In genomic region chr6:139736507-139736906, GRCh38 we compare ENCODE assay signal across 15 cellular contexts.
DNase-seq lines count a peak whose midpoint lies in the region; ATAC-seq, FAIRE-seq and TF ChIP-seq lines count a peak whose summit lies in the region.
"Had no signal": no experiment of that assay in that cellular context is flagged by ENCODE, and none has a peak within 500 bp of the region (broad histone marks: within the 10 kb centered on the region; RNA-seq: fewer than 3 reads in every experiment).

No MANE protein-coding gene starts in this region.

- no peak overlapping the region for H2BK15ac ChIP-seq in H1 (ENCODE audit: low read length)

- no peaks in the 10 kb centered on the region for H3K4me1 ChIP-seq in H1 (replicated peaks in 1 of 4; ENCODE audit: control insufficient read depth in 3 of 4, insufficient read depth in 4 of 4, low read length in 3 of 4)

- no peak overlapping the region for H2BK120ac ChIP-seq in H1 (replicated peaks; ENCODE audit: low read depth, low read length)

- H3K36me3 ChIP-seq in H1 (ENCODE audit: control insufficient read depth in 2 of 4, insufficient read depth in 4 of 4, low read length in 3 of 4), result no peaks in the 10 kb centered on the region

- no peak overlapping the region for H2BK20ac ChIP-seq in H1 (ENCODE audit: low read length)

- no peak for TF ChIP-seq POLR2A in H1 (IDR thresholded peaks at IDR 0.05; ENCODE audit: control extremely low read depth in 1 of 2, low read depth in 2 of 2, low read length in 2 of 2)

- TF ChIP-seq CTCF in H1 (IDR thresholded peaks at IDR 0.05; ENCODE audit: control extremely low read depth in 1 of 3, insufficient read depth in 1 of 3, low read depth in 1 of 3, low read length in 3 of 3), result no peak

- H3K4me2 ChIP-seq in H1 (ENCODE audit: insufficient read depth in 1 of 2, low read depth in 2 of 2, low read length in 2 of 2), result no peak overlapping the region

- no peaks in the 10 kb centered on the region for H4K20me1 ChIP-seq in H1 (replicated peaks in 1 of 2; ENCODE audit: control insufficient read depth in 1 of 2, insufficient read depth in 2 of 2, low read length in 2 of 2)

- no peak overlapping the region for H3K9ac ChIP-seq in H1 (replicated peaks in 1 of 4; ENCODE audit: extremely low read depth in 1 of 4, low read depth in 3 of 4, low read length in 3 of 4)

- no peak overlapping the region for H2BK12ac ChIP-seq in H1 (ENCODE audit: low read depth, low read length)

- H3K14ac ChIP-seq in H1 (ENCODE audit: insufficient read length), result no peak overlapping the region

- DNase-seq in H1 (ENCODE audit: low read depth in 1 of 2, low spot score in 2 of 2), result no peak
- no peak for DNase-seq in SK-N-DZ (ENCODE audit: low spot score)
- DNase-seq in caudate nucleus (lab: John Stamatoyannopoulos, UW), result no peak
- no peak for DNase-seq in activated gamma-delta T cell treated with Interleukin-2 at 50 U/mL for 16 hours
- DNase-seq: activated CD4-positive, alpha-beta T cell treated with anti-CD3 and anti-CD28 coated beads for 1 hour; activated naive CD4-positive, alpha-beta T cell treated with anti-CD3 and anti-CD28 coated beads for 36 hours; GDM1; naive thymus-derived CD8-positive, alpha-beta T cell; SHP77 treated with DMSO at 0.1 percent for 48 hours had no signal

- CTCF ChIA-PET in H1 (lab: Charles Lee; ENCODE audit: partially characterized antibody), result interaction anchor here (0.8 kb wide), 1 partner anchor 19 kb away, joined by 3 read pairs; no protein-coding TSS in a partner anchor

- H3K23ac ChIP-seq in H1 (ENCODE audit: insufficient read length), result no peak overlapping the region

- no peak overlapping the region for H2AK5ac ChIP-seq in H1 (ENCODE audit: low read depth, low read length)

- no peak overlapping the region for H3K27ac ChIP-seq in H1 (ENCODE audit: low read depth, low read length)
- H3K27ac ChIP-seq in caudate nucleus (ENCODE audit: low read depth, low read length), result no peak overlapping the region

- H3K4me3 ChIP-seq in H1 (ENCODE audit: extremely low read depth in 1 of 4, insufficient read depth in 2 of 4, low read depth in 3 of 4, low read length in 4 of 4), result no peak overlapping the region

- H3K56ac ChIP-seq in H1 (replicated peaks; ENCODE audit: insufficient read length, low read depth, low read length), result no peak overlapping the region

- POLR2A ChIA-PET in H1 (lab: Charles Lee; ENCODE audit: partially characterized antibody), result no interaction called here

- 79% methylated on average over 2 of the region's 2 CpGs; no CpG with 5 or more reads in 1 of the 2 experiments for whole genome bisulfite sequencing in H1 (ENCODE audit: extremely low coverage in 1 of 2, insufficient coverage in 1 of 2, insufficient read length in 1 of 2, insufficient replicate concordance in 2 of 2, low coverage in 1 of 2, low lambda C conversion rate in 2 of 2, missing lambda C conversion rate in 1 of 2), 2 experiments

- no peak overlapping the region for H2BK5ac ChIP-seq in H1 (ENCODE audit: low read depth, low read length)

- no peak overlapping the region for H4K91ac ChIP-seq in H1 (replicated peaks; ENCODE audit: insufficient read length, low read length)

- H3K27me3 Mint-ChIP-seq in activated T-helper 17 cell treated with anti-CD3 and anti-CD28 coated beads, Interleukin-2, amount 50 U/mL, for 72 hours, result peaks cover 8% of the 10 kb centered on the region

- no peak overlapping the region for H4K8ac ChIP-seq in H1 (ENCODE audit: extremely low read depth, insufficient read depth, low read length)

- no peak overlapping the region for H3K4me3 Mint-ChIP-seq in activated T-helper 17 cell treated with anti-CD3 and anti-CD28 coated beads, Interleukin-2, amount 50 U/mL, for 72 hours
- H3K4me3 Mint-ChIP-seq: activated naive CD4-positive, alpha-beta T cell treated with anti-CD3 and anti-CD28 coated beads for 36 hours; naive thymus-derived CD8-positive, alpha-beta T cell had no signal

- no peaks in the 10 kb centered on the region for H3K79me1 ChIP-seq in H1 (ENCODE audit: low read depth, low read length)

- ATAC-seq in GM18868 (IDR thresholded peaks at IDR 0.05; ENCODE audit: unreplicated experiment) (peak; percentile 61), HG02571 (IDR thresholded peaks at IDR 0.05; ENCODE audit: unreplicated experiment) (peak; percentile 80), HG03460 (IDR thresholded peaks at IDR 0.05; ENCODE audit: unreplicated experiment) (peak; percentile 59)
- no peak for ATAC-seq in activated T-helper 17 cell treated with anti-CD3 and anti-CD28 coated beads, Interleukin-2, amount 50 U/mL, for 72 hours (replicated peaks)
- ATAC-seq: HepG2; naive thymus-derived CD8-positive, alpha-beta T cell had no signal

- no peak overlapping the region for H3K4ac ChIP-seq in H1 (replicated peaks; ENCODE audit: insufficient read length, low read depth, low read length)

- H3K79me2 ChIP-seq in H1 (ENCODE audit: control insufficient read depth in 1 of 2, insufficient read depth in 2 of 2, low read length in 2 of 2), result no peaks in the 10 kb centered on the region

- H3K18ac ChIP-seq in H1 (ENCODE audit: extremely low read depth, low read length), result no peak overlapping the region

- no peaks in the 10 kb centered on the region for H3K23me2 ChIP-seq in H1 (ENCODE audit: low read depth, low read length)

- no peak for TF ChIP-seq RAD21 in H1 (IDR thresholded peaks at IDR 0.05 in 1 of 2, conservative IDR thresholded peaks at IDR 0.05 in 1 of 2; ENCODE audit: low read depth in 2 of 2, low read length in 2 of 2)

- H4K5ac ChIP-seq in H1 (ENCODE audit: insufficient read length, low read depth, low read length), result no peak overlapping the region

- peaks cover 5% of the 10 kb centered on the region for H3K9me3 Mint-ChIP-seq in activated T-helper 17 cell treated with anti-CD3 and anti-CD28 coated beads, Interleukin-2, amount 50 U/mL, for 72 hours
- H3K9me3 Mint-ChIP-seq: activated naive CD4-positive, alpha-beta T cell treated with anti-CD3 and anti-CD28 coated beads for 36 hours; naive thymus-derived CD8-positive, alpha-beta T cell had no signal

- H2AFZ ChIP-seq in H1 (ENCODE audit: low read length), result 0 out of 2 replicates have a peak overlapping the region, but pooled peaks have one; percentile 22

- no peaks in the 10 kb centered on the region for H3K36me3 Mint-ChIP-seq in activated T-helper 17 cell treated with anti-CD3 and anti-CD28 coated beads, Interleukin-2, amount 50 U/mL, for 72 hours (ENCODE audit: low read depth)
- H3K36me3 Mint-ChIP-seq: naive thymus-derived CD8-positive, alpha-beta T cell had no signal

- H3K9me3 ChIP-seq in H1 (ENCODE audit: insufficient read depth in 2 of 2, low read depth in 1 of 2, low read length in 1 of 2), result no peaks in the 10 kb centered on the region

- H3K27ac Mint-ChIP-seq in activated T-helper 17 cell treated with anti-CD3 and anti-CD28 coated beads, Interleukin-2, amount 50 U/mL, for 72 hours, result no peak overlapping the region
- H3K27ac Mint-ChIP-seq: activated naive CD4-positive, alpha-beta T cell treated with anti-CD3 and anti-CD28 coated beads for 36 hours; naive thymus-derived CD8-positive, alpha-beta T cell had no signal

- no peak for TF ChIP-seq EP300 in H1 (IDR thresholded peaks at IDR 0.05; ENCODE audit: borderline replicate concordance in 1 of 2, low read depth in 2 of 2, low read length in 2 of 2)

- no peak for FAIRE-seq in H1 (lab: Jason Lieb, UNC)
- FAIRE-seq: HepG2, keratinocyte had no signal

- no peaks in the 10 kb centered on the region for H3K4me1 Mint-ChIP-seq in activated T-helper 17 cell treated with anti-CD3 and anti-CD28 coated beads, Interleukin-2, amount 50 U/mL, for 72 hours
- H3K4me1 Mint-ChIP-seq: naive thymus-derived CD8-positive, alpha-beta T cell had no signal

- no peaks in the 10 kb centered on the region; a peak in 1 of 7 replicates for H3K27me3 ChIP-seq in H1 (replicated peaks in 1 of 4; ENCODE audit: control insufficient read depth in 3 of 4, extremely low read depth in 1 of 4, insufficient read depth in 3 of 4, low read length in 3 of 4)

TF ChIP-seq in H1, 55 proteins besides CTCF, POLR2A, EP300 and RAD21:
- no peak for TF ChIP-seq KDM1A (IDR thresholded peaks at IDR 0.05; ENCODE audit: borderline replicate concordance, low read length)
- no peak for TF ChIP-seq BRCA1 (IDR thresholded peaks at IDR 0.05; ENCODE audit: low read depth, low read length)
